Comparison of ENCODE assay signal across 1 cellular context in the genomic region with DNA sequence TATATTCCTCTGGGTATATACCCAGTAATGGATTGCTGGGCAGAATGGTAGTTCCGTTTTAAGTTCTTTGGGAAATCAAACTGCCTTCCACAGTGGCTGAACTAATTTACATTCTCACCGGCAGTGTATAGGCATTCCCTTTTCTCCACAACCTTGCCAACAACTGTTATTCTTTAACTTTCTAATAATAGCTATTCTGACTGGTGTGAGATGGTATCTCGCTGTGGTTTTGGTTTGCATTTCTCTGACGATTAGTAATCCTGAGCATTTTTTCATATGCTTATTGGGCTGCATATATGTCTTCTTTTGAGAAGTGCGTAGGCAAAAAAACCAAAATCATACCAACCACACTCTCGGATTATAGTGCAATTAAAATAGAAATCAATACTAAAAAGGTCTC.
TF ChIP-seq lines count a peak whose summit lies in the region.

No MANE protein-coding gene starts in this region.

TF ChIP-seq in K562, 482 proteins besides CTCF, POLR2A, EP300 and RAD21:
- TF ChIP-seq, protein P1, sequence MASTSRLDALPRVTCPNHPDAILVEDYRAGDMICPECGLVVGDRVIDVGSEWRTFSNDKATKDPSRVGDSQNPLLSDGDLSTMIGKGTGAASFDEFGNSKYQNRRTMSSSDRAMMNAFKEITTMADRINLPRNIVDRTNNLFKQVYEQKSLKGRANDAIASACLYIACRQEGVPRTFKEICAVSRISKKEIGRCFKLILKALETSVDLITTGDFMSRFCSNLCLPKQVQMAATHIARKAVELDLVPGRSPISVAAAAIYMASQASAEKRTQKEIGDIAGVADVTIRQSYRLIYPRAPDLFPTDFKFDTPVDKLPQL (IDR thresholded peaks at IDR 0.05; ENCODE audit: extremely low read depth, insufficient read length) = peak; percentile 18
